In genomic region chr21:44793269-44794030, GRCh38 we compare ENCODE assay signal across 1 cellular context.
TF ChIP-seq lines count a peak whose summit lies in the region.

No MANE protein-coding gene starts in this region.

TF ChIP-seq in H1, 55 proteins besides CTCF, POLR2A, EP300 and RAD21 (continued from another document):
- TF ChIP-seq SAP30 (IDR thresholded peaks at IDR 0.05; ENCODE audit: insufficient read depth, insufficient replicate concordance, low read length) = no peak
